Comparison of ENCODE assay signal across 13 cellular contexts in the genomic region with DNA sequence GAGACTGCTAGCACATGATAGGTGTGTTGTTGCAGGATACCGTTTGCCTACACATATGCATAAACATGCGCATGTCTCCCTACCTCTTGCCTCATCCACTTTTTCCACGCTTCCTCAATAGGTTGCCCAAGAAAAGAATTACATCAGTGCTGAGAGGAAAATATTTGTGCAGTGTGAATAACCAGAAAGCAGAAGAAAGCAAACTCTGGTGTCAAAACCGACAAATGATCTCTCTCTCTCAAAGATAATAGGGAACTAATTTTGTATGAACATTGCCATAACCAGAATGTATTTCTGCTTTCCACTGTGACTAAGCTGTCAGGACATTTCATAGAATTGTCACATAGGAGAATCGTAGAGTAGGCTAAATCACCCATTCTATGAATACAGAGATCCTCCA. TPM values are rescaled to one million over a fixed set of nuclear protein-coding genes. Genes with fewer than 3 reads are reported as not detected.
A peak's percentile ranks its signal among the peaks of the same experiment; 100 is the strongest.
DNase-seq lines count a peak whose midpoint lies in the region; ATAC-seq and TF ChIP-seq lines count a peak whose summit lies in the region.
"Had no signal": no experiment of that assay in that cellular context is flagged by ENCODE, and none has a peak within 500 bp of the region (broad histone marks: within the 10 kb centered on the region; RNA-seq: fewer than 3 reads in every experiment).

No MANE protein-coding gene starts in this region.

- ATAC-seq in HG03175 (IDR thresholded peaks at IDR 0.05; ENCODE audit: unreplicated experiment) = no peak
- ATAC-seq: A549 had no signal

- no peak overlapping the region for H4K8ac ChIP-seq in mesenchymal stem cell (ENCODE audit: low read length)

- peaks cover 16% of the 10 kb centered on the region for H3K4me1 Mint-ChIP-seq in activated T-helper 1 cell treated with anti-CD3 and anti-CD28 coated beads, Interleukin-12 subunit alpha, Interleukin-12 subunit beta, Interleukin-2, Interleukin-4 antibody, amounts not matched to agents 30 ng/mL and 10 ng/mL and 1 ng/mL, durations not matched to agents 14 hours and 24 hours and 36 hours (ENCODE audit: low read depth)

- H3K14ac ChIP-seq in mesenchymal stem cell (ENCODE audit: low read length in 2 of 2) = no peak overlapping the region

- H3K4ac ChIP-seq in mesenchymal stem cell (ENCODE audit: low read depth in 1 of 2, low read length in 2 of 2) = no peak overlapping the region

- TF ChIP-seq CTCF in coronary artery (IDR thresholded peaks at IDR 0.05) (no peak), lower leg skin (IDR thresholded peaks at IDR 0.05) (no peak), vagina (IDR thresholded peaks at IDR 0.05) (no peak)

- H3K27me3 ChIP-seq in mesenchymal stem cell (ENCODE audit: control insufficient read depth in 1 of 2, insufficient read depth in 1 of 2, low read length in 2 of 2) (no peaks in the 10 kb centered on the region), vagina (no peaks in the 10 kb centered on the region)
- H3K27me3 ChIP-seq: thyroid gland had no signal

- H2AFZ ChIP-seq in mesenchymal stem cell (ENCODE audit: low read depth, low read length) = no peak overlapping the region

- no peak overlapping the region for H2BK12ac ChIP-seq in mesenchymal stem cell (ENCODE audit: low read length in 2 of 2)

- no peaks in the 10 kb centered on the region for H3K79me1 ChIP-seq in mesenchymal stem cell (replicated peaks; ENCODE audit: low read length, poor library complexity, severe bottlenecking)

- no peak overlapping the region for H3K23ac ChIP-seq in mesenchymal stem cell (ENCODE audit: low read length in 2 of 2)

- no peak overlapping the region for H2BK120ac ChIP-seq in mesenchymal stem cell (ENCODE audit: low read depth, low read length)

- H3K27me3 Mint-ChIP-seq in activated T-helper 1 cell treated with anti-CD3 and anti-CD28 coated beads, Interleukin-12 subunit alpha, Interleukin-12 subunit beta, Interleukin-2, Interleukin-4 antibody, amounts not matched to agents 30 ng/mL and 10 ng/mL and 1 ng/mL, durations not matched to agents 14 hours and 24 hours and 36 hours (ENCODE audit: insufficient read depth) = peaks cover 37% of the 10 kb centered on the region

- 75% methylated on average over 3 of the region's 5 CpGs for WGBS in mesenchymal stem cell
- 63 to 83% methylated on average over 5 of the region's 5 CpGs for WGBS in lower leg skin, 2 donors

- H3K36me3 Mint-ChIP-seq in activated T-helper 1 cell treated with anti-CD3 and anti-CD28 coated beads, Interleukin-12 subunit alpha, Interleukin-12 subunit beta, Interleukin-2, Interleukin-4 antibody, amounts not matched to agents 30 ng/mL and 10 ng/mL and 1 ng/mL, durations not matched to agents 14 hours and 24 hours and 36 hours (ENCODE audit: low read depth) = no peaks in the 10 kb centered on the region
- H3K36me3 Mint-ChIP-seq: activated naive CD8-positive, alpha-beta T cell treated with anti-CD3 and anti-CD28 coated beads, Interleukin-2, amount 10 ng/mL, durations not matched to agents 7 days and 5 days had no signal

- peak overlapping the region in 1 of 2 donors; percentile 66 for H3K27ac ChIP-seq in coronary artery
- H3K27ac ChIP-seq in mesenchymal stem cell (ENCODE audit: low read length, poor library complexity, severe bottlenecking) = no peak overlapping the region
- H3K27ac ChIP-seq in vagina = no peak overlapping the region
- H3K27ac ChIP-seq: A549, thyroid gland had no signal

- H3K9ac ChIP-seq in mesenchymal stem cell (ENCODE audit: low read length) = no peak overlapping the region

- H3K27ac Mint-ChIP-seq in activated T-helper 1 cell treated with anti-CD3 and anti-CD28 coated beads, Interleukin-12 subunit alpha, Interleukin-12 subunit beta, Interleukin-2, Interleukin-4 antibody, amounts not matched to agents 30 ng/mL and 10 ng/mL and 1 ng/mL, durations not matched to agents 14 hours and 24 hours and 36 hours = no peak overlapping the region
- H3K27ac Mint-ChIP-seq: activated naive CD8-positive, alpha-beta T cell treated with anti-CD3 and anti-CD28 coated beads, Interleukin-2, amount 10 ng/mL, durations not matched to agents 7 days and 5 days had no signal

- H3K9me3 ChIP-seq in mesenchymal stem cell (ENCODE audit: control insufficient read depth, low read length) (no peaks in the 10 kb centered on the region), vagina (no peaks in the 10 kb centered on the region)
- H3K9me3 ChIP-seq: A549, thyroid gland had no signal

- H3K36me3 ChIP-seq in mesenchymal stem cell (ENCODE audit: control insufficient read depth in 1 of 2, insufficient read depth in 2 of 2, low read depth in 1 of 2, low read length in 2 of 2) (no peaks in the 10 kb centered on the region), vagina (no peaks in the 10 kb centered on the region)
- H3K36me3 ChIP-seq: thyroid gland had no signal

- H3K18ac ChIP-seq in mesenchymal stem cell (ENCODE audit: low read depth in 1 of 2, low read length in 2 of 2) = no peak overlapping the region

- H4K91ac ChIP-seq in mesenchymal stem cell (ENCODE audit: low read length) = no peak overlapping the region

- no peaks in the 10 kb centered on the region for H3K9me3 Mint-ChIP-seq in activated T-helper 1 cell treated with anti-CD3 and anti-CD28 coated beads, Interleukin-12 subunit alpha, Interleukin-12 subunit beta, Interleukin-2, Interleukin-4 antibody, amounts not matched to agents 30 ng/mL and 10 ng/mL and 1 ng/mL, durations not matched to agents 14 hours and 24 hours and 36 hours
- H3K9me3 Mint-ChIP-seq: activated naive CD8-positive, alpha-beta T cell treated with anti-CD3 and anti-CD28 coated beads, Interleukin-2, amount 10 ng/mL, durations not matched to agents 7 days and 5 days had no signal

- H3K4me2 ChIP-seq in mesenchymal stem cell (ENCODE audit: low read length, poor library complexity, severe bottlenecking) = no peak overlapping the region
- H3K4me2 ChIP-seq: A549 had no signal

- TF ChIP-seq POLR2A in lower leg skin (IDR thresholded peaks at IDR 0.05) = no peak
- no peak for TF ChIP-seq POLR2A in vagina (IDR thresholded peaks at IDR 0.05)

- no peak overlapping the region for H2AK5ac ChIP-seq in mesenchymal stem cell (ENCODE audit: low read length, severe bottlenecking)

- intact Hi-C loops in lower leg skin (cut with DNase I; ENCODE audit: low total_unique reads) = no loop called here
- intact Hi-C loops in vagina (cut with DNase I) = no loop called here
- intact Hi-C loops in activated T-helper 1 cell treated with anti-CD3 and anti-CD28 coated beads, Interleukin-12 subunit alpha, Interleukin-12 subunit beta, Interleukin-2, Interleukin-4 antibody, amounts not matched to agents 30 ng/mL and 10 ng/mL and 1 ng/mL, durations not matched to agents 14 hours and 24 hours and 36 hours (cut with micrococcal nuclease) = no loop called here

- H2BK15ac ChIP-seq in mesenchymal stem cell (ENCODE audit: low read depth, poor library complexity, severe bottlenecking) = no peak overlapping the region

- peak overlapping the region; percentile 44 for H3K4me3 ChIP-seq in coronary artery
- H3K4me3 ChIP-seq in mesenchymal stem cell (ENCODE audit: insufficient read depth in 1 of 2, low read depth in 1 of 2, low read length in 2 of 2) = no peak overlapping the region
- no peak overlapping the region for H3K4me3 ChIP-seq in lower leg skin (ENCODE audit: low read depth, poor library complexity, severe bottlenecking)
- no peak overlapping the region for H3K4me3 ChIP-seq in vagina
- H3K4me3 ChIP-seq: A549, thyroid gland had no signal

- DNase-seq in AML-193 (lab: John Stamatoyannopoulos, UW) = peak; percentile 99
- DNase-seq in NOMO-1 (lab: John Stamatoyannopoulos, UW; ENCODE audit: unreplicated experiment in 2 of 2) = peak; percentile 91 to 99
- no peak for DNase-seq in coronary artery (ENCODE audit: low spot score)
- DNase-seq in mesenchymal stem cell = peak; percentile 41
- no peak for DNase-seq in lower leg skin (ENCODE audit: low spot score in 2 of 2)
- no peak for DNase-seq in vagina (ENCODE audit: extremely low spot score in 2 of 2)
- DNase-seq in activated T-helper 1 cell treated with anti-CD3 and anti-CD28 coated beads, Interleukin-12 subunit alpha, Interleukin-12 subunit beta, Interleukin-2, Interleukin-4 antibody, amounts not matched to agents 30 ng/mL and 10 ng/mL and 1 ng/mL, durations not matched to agents 14 hours and 24 hours and 36 hours (ENCODE audit: low spot score) = no peak
- DNase-seq: activated naive CD8-positive, alpha-beta T cell treated with anti-CD3 and anti-CD28 coated beads, Interleukin-2, amount 10 ng/mL, durations not matched to agents 7 days and 5 days; islet precursor cell; NCI-H2227 treated with DMSO at 0.1 percent for 48 hours; thyroid gland had no signal

- H2BK5ac ChIP-seq in mesenchymal stem cell (ENCODE audit: low read depth, low read length, poor library complexity, severe bottlenecking) = no peak overlapping the region

- no peaks in the 10 kb centered on the region for H3K4me1 ChIP-seq in mesenchymal stem cell (ENCODE audit: control insufficient read depth, insufficient read depth, low read depth, low read length)
- H3K4me1 ChIP-seq in vagina = no peaks in the 10 kb centered on the region
- H3K4me1 ChIP-seq: thyroid gland had no signal

- no peak overlapping the region for H3K4me3 Mint-ChIP-seq in activated T-helper 1 cell treated with anti-CD3 and anti-CD28 coated beads, Interleukin-12 subunit alpha, Interleukin-12 subunit beta, Interleukin-2, Interleukin-4 antibody, amounts not matched to agents 30 ng/mL and 10 ng/mL and 1 ng/mL, durations not matched to agents 14 hours and 24 hours and 36 hours
- H3K4me3 Mint-ChIP-seq: activated naive CD8-positive, alpha-beta T cell treated with anti-CD3 and anti-CD28 coated beads, Interleukin-2, amount 10 ng/mL, durations not matched to agents 7 days and 5 days had no signal

RNA-seq across cellular contexts. Expression of a gene that starts 1.3 kb away (rescaled TPM):
- 0.11 TPM for polyA plus RNA-seq in mesenchymal stem cell (2013, experiment 1 of 2)
- 0.05 TPM for polyA plus RNA-seq in mesenchymal stem cell (2013, experiment 2 of 2)
- 10 to 100 TPM in 1 of 4 donors, 1 to 10 TPM in 3; 4.8 to 14.1 (median 6.7) TPM for total RNA-seq in lower leg skin
- 7.9 TPM for total RNA-seq in vagina
- total RNA-seq in activated T-helper 1 cell treated with anti-CD3 and anti-CD28 coated beads, Interleukin-12 subunit alpha, Interleukin-12 subunit beta, Interleukin-2, Interleukin-4 antibody, amounts not matched to agents 30 ng/mL and 10 ng/mL and 1 ng/mL, durations not matched to agents 14 hours and 24 hours and 36 hours = 0.17 TPM in 1 of 2 replicates, not detected in the other
- polyA plus RNA-seq: A549 had no signal

RNA-seq across cellular contexts. Expression of a gene that starts 29.9 kb away (rescaled TPM):
- polyA plus RNA-seq in mesenchymal stem cell (2013, experiment 1 of 2) = 0.87 TPM
- 0.82 TPM for polyA plus RNA-seq in mesenchymal stem cell (2013, experiment 2 of 2)
- total RNA-seq in lower leg skin (1 to 10 TPM in 2 of 4 donors, under 1 TPM in 2; 0.08 to 5.5 (median 0.96) TPM), vagina (2.2 TPM)
- not detected in 2 replicates for total RNA-seq in activated T-helper 1 cell treated with anti-CD3 and anti-CD28 coated beads, Interleukin-12 subunit alpha, Interleukin-12 subunit beta, Interleukin-2, Interleukin-4 antibody, amounts not matched to agents 30 ng/mL and 10 ng/mL and 1 ng/mL, durations not matched to agents 14 hours and 24 hours and 36 hours
- total RNA-seq: activated naive CD8-positive, alpha-beta T cell treated with anti-CD3 and anti-CD28 coated beads, Interleukin-2, amount 10 ng/mL, durations not matched to agents 7 days and 5 days had no signal

RNA-seq across cellular contexts. Expression of a gene that starts 43.2 kb away (rescaled TPM):
- polyA plus RNA-seq in mesenchymal stem cell (2013, experiment 1 of 2) = 39.3 TPM
- polyA plus RNA-seq in mesenchymal stem cell (2013, experiment 2 of 2) = 41.5 TPM
- not detected for total RNA-seq in lower leg skin
- total RNA-seq in vagina = not detected
- total RNA-seq in activated T-helper 1 cell treated with anti-CD3 and anti-CD28 coated beads, Interleukin-12 subunit alpha, Interleukin-12 subunit beta, Interleukin-2, Interleukin-4 antibody, amounts not matched to agents 30 ng/mL and 10 ng/mL and 1 ng/mL, durations not matched to agents 14 hours and 24 hours and 36 hours = not detected in 2 replicates
- total RNA-seq: activated naive CD8-positive, alpha-beta T cell treated with anti-CD3 and anti-CD28 coated beads, Interleukin-2, amount 10 ng/mL, durations not matched to agents 7 days and 5 days had no signal

RNA-seq across cellular contexts. Expression of a gene that starts 50.1 kb away (rescaled TPM):
- 5.3 TPM for polyA plus RNA-seq in mesenchymal stem cell (2013, experiment 1 of 2)
- polyA plus RNA-seq in mesenchymal stem cell (2013, experiment 2 of 2) = 6.4 TPM
- total RNA-seq in lower leg skin (not detected), vagina (not detected)
- total RNA-seq in activated T-helper 1 cell treated with anti-CD3 and anti-CD28 coated beads, Interleukin-12 subunit alpha, Interleukin-12 subunit beta, Interleukin-2, Interleukin-4 antibody, amounts not matched to agents 30 ng/mL and 10 ng/mL and 1 ng/mL, durations not matched to agents 14 hours and 24 hours and 36 hours = not detected in 2 replicates
- total RNA-seq: activated naive CD8-positive, alpha-beta T cell treated with anti-CD3 and anti-CD28 coated beads, Interleukin-2, amount 10 ng/mL, durations not matched to agents 7 days and 5 days; thyroid gland had no signal

Comparison
In these comparisons a context has a peak if more than half of its experiments do, and no peak if none do; other contexts are left out.
1. DNase-seq: peak in AML-193 (2 of 2), NOMO-1 (2 of 2) and mesenchymal stem cell (single experiment); none in coronary artery (single experiment), lower leg skin (0 of 2), vagina (0 of 2) and activated T-helper 1 cell treated with anti-CD3 and anti-CD28 coated beads, Interleukin-12 subunit alpha, Interleukin-12 subunit beta, Interleukin-2, Interleukin-4 antibody, amounts not matched to agents 30 ng/mL and 10 ng/mL and 1 ng/mL, durations not matched to agents 14 hours and 24 hours and 36 hours (single experiment).